Comparison of ENCODE assay signal across 13 cellular contexts in genomic region chr17:77738666-77739531, GRCh38.
A peak's percentile ranks its signal among the peaks of the same experiment; 100 is the strongest.
DNase-seq lines count a peak whose midpoint lies in the region; ATAC-seq and TF ChIP-seq lines count a peak whose summit lies in the region.
"Had no signal": no experiment of that assay in that cellular context is flagged by ENCODE, and none has a peak within 500 bp of the region (broad histone marks: within the 10 kb centered on the region; RNA-seq: fewer than 3 reads in every experiment).

No MANE protein-coding gene starts in this region.

- H3K27me3 ChIP-seq in vagina (no peaks in the 10 kb centered on the region), brain microvascular endothelial cell (replicated peaks) (peaks cover 20% of the 10 kb centered on the region)

- TF ChIP-seq CTCF in nephron progenitor cell (IDR thresholded peaks at IDR 0.05), result no peak
- no peak for TF ChIP-seq CTCF in vagina (IDR thresholded peaks at IDR 0.05)
- no peak for TF ChIP-seq CTCF in brain microvascular endothelial cell (IDR thresholded peaks at IDR 0.05; ENCODE audit: low read depth, low read length, missing control alignments)

- intact Hi-C loops in Right ventricle myocardium inferior (cut with DNase I) (loop anchor here (5.0 kb wide), 1 partner anchor 73 kb away; no protein-coding TSS in a partner anchor), cardiac septum (cut with DNase I) (loop anchor here (2.0 to 5.0 kb wide), 2 partner anchors 93 to 136 kb away; no protein-coding TSS in a partner anchor), vagina (cut with DNase I) (no loop called here)

- H3K27ac ChIP-seq in vagina (no peak overlapping the region), brain microvascular endothelial cell (no peak overlapping the region)
- H3K27ac ChIP-seq: SK-N-MC had no signal

- peaks cover 35% of the 10 kb centered on the region for H3K27me3 Mint-ChIP-seq in nephron progenitor cell (ENCODE audit: low read depth, poor library complexity)

- H3K4me3 Mint-ChIP-seq in nephron progenitor cell, result no peak overlapping the region
- H3K4me3 Mint-ChIP-seq: memory B cell had no signal

- H3K36me3 ChIP-seq in vagina (no peaks in the 10 kb centered on the region), brain microvascular endothelial cell (replicated peaks) (no peaks in the 10 kb centered on the region)

- TF ChIP-seq POLR2A in vagina (IDR thresholded peaks at IDR 0.05), result no peak

- H3K4me1 Mint-ChIP-seq in nephron progenitor cell, result peaks cover 36% of the 10 kb centered on the region
- H3K4me1 Mint-ChIP-seq: memory B cell had no signal

- no peak for DNase-seq in Right ventricle myocardium inferior (ENCODE audit: missing footprints)
- DNase-seq in cardiac septum (ENCODE audit: low spot score), result no peak
- peak; percentile 54 for DNase-seq in ecto neural progenitor cell (ENCODE audit: low spot score)
- no peak for DNase-seq in nephron progenitor cell
- DNase-seq in vagina (ENCODE audit: extremely low spot score in 2 of 2), result peak; percentile 46 to 83
- DNase-seq in GF-D8 (lab: John Stamatoyannopoulos, UW), result no peak
- no peak for DNase-seq in brain microvascular endothelial cell
- DNase-seq in NCI-H2171 (lab: John Stamatoyannopoulos, UW), result no peak
- DNase-seq: AML-193; HCEC 1CT; stimulated activated naive CD8-positive, alpha-beta T cell treated with anti-CD3 and anti-CD28 coated beads, Interleukin-15, Interleukin-2, amounts not matched to agents 100 U/mL and 50 U/mL, for 24 hours had no signal

- peak; percentile 72 for ATAC-seq in Right ventricle myocardium inferior
- ATAC-seq: stimulated activated naive CD8-positive, alpha-beta T cell treated with anti-CD3 and anti-CD28 coated beads, Interleukin-15, Interleukin-2, amounts not matched to agents 100 U/mL and 50 U/mL, for 24 hours had no signal

- H3K27ac Mint-ChIP-seq in nephron progenitor cell, result peak overlapping the region; percentile 84
- H3K27ac Mint-ChIP-seq: memory B cell had no signal

- no peak overlapping the region for H3K4me3 ChIP-seq in vagina
- no peak overlapping the region for H3K4me3 ChIP-seq in brain microvascular endothelial cell (ENCODE audit: low read depth, low read length)
- H3K4me3 ChIP-seq: SK-N-MC had no signal

- in situ Hi-C loops in brain microvascular endothelial cell (cut with HindIII; ENCODE audit: low pct_ligation_motif_present, low sequenced_read_pairs), result no loop called here

- peaks cover 25% of the 10 kb centered on the region for H3K4me1 ChIP-seq in vagina

- no peaks in the 10 kb centered on the region for H3K9me3 ChIP-seq in vagina

- H3K36me3 Mint-ChIP-seq in nephron progenitor cell (ENCODE audit: low read depth), result no peaks in the 10 kb centered on the region
- H3K36me3 Mint-ChIP-seq: memory B cell had no signal

- H3K9me3 Mint-ChIP-seq in nephron progenitor cell, result peaks cover 20% of the 10 kb centered on the region
- H3K9me3 Mint-ChIP-seq: memory B cell had no signal

Comparison
In these comparisons a context has a peak if more than half of its experiments do, and no peak if none do; other contexts are left out.
1. DNase-seq: peak in ecto neural progenitor cell (single experiment) and vagina (2 of 2); none in Right ventricle myocardium inferior (single experiment), cardiac septum (single experiment), nephron progenitor cell (single experiment), GF-D8 (single experiment), brain microvascular endothelial cell (single experiment) and NCI-H2171 (single experiment).